8 cellular contexts compared by ENCODE assay signal in genomic region chr7:51123322-51124021, GRCh38.
A peak's percentile ranks its signal among the peaks of the same experiment; 100 is the strongest.
DNase-seq lines count a peak whose midpoint lies in the region; ATAC-seq and TF ChIP-seq lines count a peak whose summit lies in the region.

No MANE protein-coding gene starts in this region.

- TF ChIP-seq POLR2A in esophagus muscularis mucosa (IDR thresholded peaks at IDR 0.05; ENCODE audit: low read depth) = no peak

- ATAC-seq in HG02798 (IDR thresholded peaks at IDR 0.05; ENCODE audit: poor library complexity, unreplicated experiment) (peak; percentile 46), GM21423 (IDR thresholded peaks at IDR 0.05; ENCODE audit: unreplicated experiment) (no peak), GM19324 (IDR thresholded peaks at IDR 0.05; ENCODE audit: low FRiP score, unreplicated experiment) (no peak), GM19395 (IDR thresholded peaks at IDR 0.05; ENCODE audit: unreplicated experiment) (no peak)

- H3K27me3 ChIP-seq in esophagus muscularis mucosa = no peaks in the 10 kb centered on the region

- TF ChIP-seq EP300 in esophagus muscularis mucosa (IDR thresholded peaks at IDR 0.05) = no peak

- H3K27ac ChIP-seq in esophagus muscularis mucosa (replicated peaks in 1 of 4) (no peak overlapping the region), coronary artery (no peak overlapping the region)

- H3K36me3 ChIP-seq in esophagus muscularis mucosa = no peaks in the 10 kb centered on the region

- no peaks in the 10 kb centered on the region for H3K9me3 ChIP-seq in esophagus muscularis mucosa

- H3K4me1 ChIP-seq in esophagus muscularis mucosa = peaks cover 21 to 31% (median 27%) of the 10 kb centered on the region in 4 donors

- TF ChIP-seq CTCF in esophagus muscularis mucosa (IDR thresholded peaks at IDR 0.05) (no peak), coronary artery (IDR thresholded peaks at IDR 0.05) (no peak)

- DNase-seq in activated CD4-positive, alpha-beta T cell treated with anti-CD3 and anti-CD28 coated beads, Interleukin-2, amount 50 U/mL, for 4 hours = peak; percentile 12 to 26
- peak; percentile 80 for DNase-seq in esophagus muscularis mucosa (ENCODE audit: extremely low spot score)
- peak; percentile 59 for DNase-seq in stimulated activated CD4-positive, alpha-beta T cell treated with anti-CD3 and anti-CD28 coated beads, Interleukin-12 subunit alpha, Interleukin-12 subunit beta, amount 100 ng/mL, for 4 hours
- DNase-seq in coronary artery (ENCODE audit: low spot score) = no peak

- H3K4me3 ChIP-seq in esophagus muscularis mucosa (no peak overlapping the region), coronary artery (no peak overlapping the region)

- whole genome bisulfite sequencing in esophagus muscularis mucosa = 62% methylated on average over 3 of the region's 3 CpGs

- intact Hi-C loops in esophagus muscularis mucosa (cut with DNase I) = no loop called here
